Comparison of ENCODE assay signal across 8 cellular contexts in genomic region chr6:26032387-26033131, GRCh38. TPM values are rescaled to one million over a fixed set of nuclear protein-coding genes. Genes with fewer than 3 reads are reported as not detected.
A peak's percentile ranks its signal among the peaks of the same experiment; 100 is the strongest.
DNase-seq lines count a peak whose midpoint lies in the region; ATAC-seq and TF ChIP-seq lines count a peak whose summit lies in the region.

No MANE protein-coding gene starts in this region.

- H3K36me3 Mint-ChIP-seq in T-cell, result no peaks in the 10 kb centered on the region
- H3K36me3 Mint-ChIP-seq in effector memory CD8-positive, alpha-beta T cell (ENCODE audit: insufficient read depth), result peaks cover 29% of the 10 kb centered on the region

- H3K27me3 ChIP-seq in aorta (ENCODE audit: control insufficient read depth in 1 of 2, insufficient read depth in 2 of 2, low read length in 1 of 2), result no peaks in the 10 kb centered on the region

- H3K27me3 Mint-ChIP-seq in T-cell, result no peaks in the 10 kb centered on the region
- no peaks in the 10 kb centered on the region for H3K27me3 Mint-ChIP-seq in effector memory CD8-positive, alpha-beta T cell

- H3K4me3 ChIP-seq in HFF-Myc (replicated peaks; ENCODE audit: low read depth, low read length) (peak overlapping the region; percentile 46), mucosa of descending colon (peak overlapping the region; percentile 15), aorta (ENCODE audit: low read length in 2 of 2) (peak overlapping the region; percentile 31 to 37)

- H3K9me3 Mint-ChIP-seq in T-cell, result no peaks in the 10 kb centered on the region
- no peaks in the 10 kb centered on the region for H3K9me3 Mint-ChIP-seq in effector memory CD8-positive, alpha-beta T cell

- TF ChIP-seq CTCF in HFF-Myc (IDR thresholded peaks at IDR 0.05; ENCODE audit: low read depth, low read length, missing control alignments), result no peak
- no peak for TF ChIP-seq CTCF in mucosa of descending colon (IDR thresholded peaks at IDR 0.05)

- ATAC-seq in T-cell (replicated peaks in 1 of 4) (peak in 1 of 4 experiments; percentile 10), mucosa of descending colon (peak; percentile 33), aorta (ENCODE audit: low FRiP score) (peak; percentile 46)
- peak; percentile 18 for ATAC-seq in effector memory CD8-positive, alpha-beta T cell (replicated peaks)

- H3K4me3 Mint-ChIP-seq in T-cell, result peak overlapping the region; percentile 90 to 95 (median 92)
- peak overlapping the region; percentile 87 to 93 for H3K4me3 Mint-ChIP-seq in effector memory CD8-positive, alpha-beta T cell

- no peaks in the 10 kb centered on the region for H3K9me3 ChIP-seq in mucosa of descending colon
- H3K9me3 ChIP-seq in aorta (ENCODE audit: control insufficient read depth, low read length), result no peaks in the 10 kb centered on the region

- 0 to 1% methylated on average over 18 of the region's 18 CpGs for WGBS in aorta, 2 donors

- peak overlapping the region; percentile 94 to 98 for H3K27ac Mint-ChIP-seq in T-cell
- peak overlapping the region; percentile 93 to 95 for H3K27ac Mint-ChIP-seq in effector memory CD8-positive, alpha-beta T cell

- H3K27ac ChIP-seq in aorta (ENCODE audit: low read depth in 1 of 2, low read length in 2 of 2), result peak overlapping the region; percentile 78 to 99

- peaks cover 10% of the 10 kb centered on the region for H3K4me1 ChIP-seq in mucosa of descending colon (ENCODE audit: low read depth)
- no peaks in the 10 kb centered on the region for H3K4me1 ChIP-seq in aorta (ENCODE audit: control insufficient read depth in 1 of 2, insufficient read depth in 2 of 2, low read length in 2 of 2)

- H3K36me3 ChIP-seq in mucosa of descending colon (ENCODE audit: low read depth), result no peaks in the 10 kb centered on the region
- H3K36me3 ChIP-seq in aorta (ENCODE audit: control insufficient read depth in 1 of 2, insufficient read depth in 2 of 2, low read length in 1 of 2), result no peaks in the 10 kb centered on the region

- CTCF ChIA-PET in T-cell (lab: Charles Lee), result interaction anchor here in 1 of 2 donors (0.8 to 3.4 kb wide), 14 partner anchors 10 to 126 kb away, joined by 3 to 38 read pairs (median 8); a partner anchor contains a TSS

- H3K4me1 Mint-ChIP-seq in T-cell, result peaks cover 40 to 45% (median 43%) of the 10 kb centered on the region in 3 donors
- peaks cover 27 to 44% of the 10 kb centered on the region in 2 donors for H3K4me1 Mint-ChIP-seq in effector memory CD8-positive, alpha-beta T cell (ENCODE audit: low read depth in 2 of 2)

- POLR2A ChIA-PET in T-cell (lab: Charles Lee), result interaction anchor here (0.5 to 15.4 kb wide), 35 partner anchors 11 to 1863 kb away, joined by 3 to 682 read pairs (median 5); a partner anchor contains a TSS

- peak; percentile 26 for DNase-seq in CD1c-positive myeloid dendritic cell (ENCODE audit: extremely low spot score)
- no peak for DNase-seq in HFF-Myc (ENCODE audit: extremely low read depth, low read depth)
- DNase-seq in T-cell, result peak in 10 of 34 experiments; percentile 10 to 33 (median 18)
- DNase-seq in effector memory CD8-positive, alpha-beta T cell, result no peak
- DNase-seq in mucosa of descending colon, result peak in 2 of 3 donors; percentile 55 to 57
- peak in 1 of 2 donors; percentile 59 for DNase-seq in aorta
- DNase-seq in SIG-M5 (lab: John Stamatoyannopoulos, UW), result no peak
- no peak for DNase-seq in NCI-H510A treated with DMSO at 0.1 percent for 48 hours (lab: John Stamatoyannopoulos, UW)

- intact Hi-C loops in mucosa of descending colon (cut with DNase I, micrococcal nuclease) (no loop called here), aorta (cut with DNase I) (loop anchor here (2.0 to 10.0 kb wide), 2 partner anchors 22 to 152 kb away; a partner anchor contains a TSS)

RNA-seq across cellular contexts. Expression of gene HFE, which starts 54.7 kb away (rescaled TPM):
- total RNA-seq in T-cell (1 to 10 TPM; 1.0 to 2.4 (median 1.8) TPM), mucosa of descending colon (10 to 100 TPM in 2 of 3 donors, 1 to 10 TPM in 1; 8.9 to 12.0 (median 11.1) TPM), aorta (10 to 100 TPM in 1 of 2 donors, 1 to 10 TPM in 1; 5.6 to 17.9 TPM)
- polyA plus RNA-seq in aorta, result 1 to 10 TPM; 3.9 to 6.7 TPM

Comparison
In these comparisons a context has a peak if more than half of its experiments do, and no peak if none do; other contexts are left out.
1. DNase-seq: peak in CD1c-positive myeloid dendritic cell (single experiment) and mucosa of descending colon (2 of 3); none in HFF-Myc (single experiment), effector memory CD8-positive, alpha-beta T cell (0 of 3), SIG-M5 (single experiment) and NCI-H510A treated with DMSO at 0.1 percent for 48 hours (single experiment).
2. intact Hi-C loops: an anchor here in aorta (2.0 to 10.0 kb wide); none called in mucosa of descending colon.
3. Peak in every context shown above with its lines, with median percentiles within 50 percentile points of each other: H3K4me3 ChIP-seq.